Comparison of ENCODE assay signal across 9 cellular contexts in genomic region chr16:82627811-82628339, GRCh38. TPM values are rescaled to one million over a fixed set of nuclear protein-coding genes. Genes with fewer than 3 reads are reported as not detected.
A peak's percentile ranks its signal among the peaks of the same experiment; 100 is the strongest.
DNase-seq lines count a peak whose midpoint lies in the region; ATAC-seq and TF ChIP-seq lines count a peak whose summit lies in the region.
"Had no signal": no experiment of that assay in that cellular context is flagged by ENCODE, and none has a peak within 500 bp of the region (broad histone marks: within the 10 kb centered on the region; RNA-seq: fewer than 3 reads in every experiment).

No MANE protein-coding gene starts in this region.

- H3K27ac Mint-ChIP-seq in endodermal cell: no peak overlapping the region

- TF ChIP-seq CTCF in endodermal cell (conservative IDR thresholded peaks at IDR 0.05): no peak
- TF ChIP-seq CTCF in lung (IDR thresholded peaks at IDR 0.05; ENCODE audit: control extremely low read depth, extremely low read depth): no peak
- TF ChIP-seq CTCF in upper lobe of left lung (IDR thresholded peaks at IDR 0.05): no peak

- peaks cover 72% of the 10 kb centered on the region for H3K27me3 Mint-ChIP-seq in endodermal cell (ENCODE audit: insufficient read depth)

- peak overlapping the region; percentile 80 for H3K4me3 ChIP-seq in endodermal cell (ENCODE audit: low read length)
- H3K4me3 ChIP-seq in lung: peak overlapping the region; percentile 30
- H3K4me3 ChIP-seq in upper lobe of left lung: peak overlapping the region; percentile 36 to 59 (median 44)

- H3K36me3 ChIP-seq in endodermal cell (ENCODE audit: control insufficient read depth, insufficient read depth, low read length): no peaks in the 10 kb centered on the region
- no peaks in the 10 kb centered on the region for H3K36me3 ChIP-seq in lung (ENCODE audit: control insufficient read depth in 2 of 2, insufficient read depth in 2 of 2, low read length in 2 of 2)
- H3K36me3 ChIP-seq in upper lobe of left lung: no peaks in the 10 kb centered on the region

- no peak for ATAC-seq in lung (ENCODE audit: insufficient read depth, low FRiP score)
- ATAC-seq in upper lobe of left lung (ENCODE audit: low FRiP score in 2 of 2): peak in 1 of 2 donors; percentile 3
- ATAC-seq in HG03469 (IDR thresholded peaks at IDR 0.05; ENCODE audit: unreplicated experiment): no peak
- no peak for ATAC-seq in GM18868 (IDR thresholded peaks at IDR 0.05; ENCODE audit: unreplicated experiment)
- no peak for ATAC-seq in GM21390 (IDR thresholded peaks at IDR 0.05; ENCODE audit: unreplicated experiment)

- H3K4me1 ChIP-seq in endodermal cell (ENCODE audit: control insufficient read depth, insufficient read depth, low read length) (peaks cover 11% of the 10 kb centered on the region), lung (ENCODE audit: control insufficient read depth in 2 of 2, insufficient read depth in 2 of 2, low read length in 2 of 2) (peaks cover 8 to 9% of the 10 kb centered on the region in 2 donors), upper lobe of left lung (peaks cover 0 to 20% (median 14%) of the 10 kb centered on the region in 4 donors)

- peaks cover 56% of the 10 kb centered on the region for H3K27me3 ChIP-seq in endodermal cell (ENCODE audit: control insufficient read depth, insufficient read depth, low read length, poor library complexity, severe bottlenecking)
- no peaks in the 10 kb centered on the region for H3K27me3 ChIP-seq in lung (ENCODE audit: control insufficient read depth, insufficient read depth)
- peaks cover 0 to 16% (median 11%) of the 10 kb centered on the region in 4 donors for H3K27me3 ChIP-seq in upper lobe of left lung

- peaks cover 18% of the 10 kb centered on the region for H3K4me1 Mint-ChIP-seq in endodermal cell

- 21 to 33% methylated on average over 8 to 29 of the region's 29 CpGs for WGBS in endodermal cell (ENCODE audit: insufficient coverage in 1 of 2, insufficient read length in 1 of 2), 2 experiments
- 7% methylated on average over 25 to 29 of the region's 29 CpGs for WGBS in lung, 2 donors
- WGBS in upper lobe of left lung, 2 donors: 3 to 11% methylated on average over 9 to 15 of the region's 29 CpGs

- peak; percentile 23 for DNase-seq in DMS 273 (lab: John Stamatoyannopoulos, UW; ENCODE audit: unreplicated experiment)
- no peak for DNase-seq in DMS 273 treated with DMSO at 0.1 percent for 48 hours (lab: John Stamatoyannopoulos, UW)
- DNase-seq in endodermal cell: peak; percentile 72
- DNase-seq in lung (ENCODE audit: low spot score): no peak
- DNase-seq in upper lobe of left lung: peak in 1 of 2 donors; percentile 86

- peak overlapping the region; percentile 29 for H3K9ac ChIP-seq in endodermal cell (ENCODE audit: extremely low read depth, low read length, poor library complexity, severe bottlenecking)

- TF ChIP-seq POLR2A in upper lobe of left lung (IDR thresholded peaks at IDR 0.05): no peak

- H3K27ac ChIP-seq in endodermal cell (ENCODE audit: low read depth, low read length): no peak overlapping the region
- peak overlapping the region; percentile 57 to 94 for H3K27ac ChIP-seq in lung (ENCODE audit: low read depth in 1 of 2, low read length in 1 of 2)
- H3K27ac ChIP-seq in upper lobe of left lung: peak overlapping the region; percentile 61 to 77 (median 69)
- H3K27ac ChIP-seq: 22Rv1 had no signal

- H3K9me3 ChIP-seq in endodermal cell (ENCODE audit: control insufficient read depth, low read length): peaks cover 2% of the 10 kb centered on the region
- peaks cover 0 to 4% of the 10 kb centered on the region in 2 donors for H3K9me3 ChIP-seq in lung (ENCODE audit: control insufficient read depth in 2 of 2, insufficient read depth in 1 of 2, low read length in 1 of 2)
- no peaks in the 10 kb centered on the region for H3K9me3 ChIP-seq in upper lobe of left lung

- peak overlapping the region; percentile 60 for H3K4me3 Mint-ChIP-seq in endodermal cell

- no peaks in the 10 kb centered on the region for H3K36me3 Mint-ChIP-seq in endodermal cell (ENCODE audit: low read depth)

- no peak for TF ChIP-seq EP300 in upper lobe of left lung (IDR thresholded peaks at IDR 0.05)

- peaks cover 1% of the 10 kb centered on the region for H3K9me3 Mint-ChIP-seq in endodermal cell

RNA-seq across cellular contexts. Expression of gene CDH13, which starts 1.1 kb away (rescaled TPM):
- total RNA-seq in endodermal cell (1 to 10 TPM in 1 of 2 donors, under 1 TPM in 1; 0.86 to 1.8 TPM), lung (10 to 100 TPM; 10.1 to 12.3 TPM), upper lobe of left lung (10 to 100 TPM; 11.3 to 39.8 (median 19.9) TPM)
- polyA plus RNA-seq in endodermal cell (2013, experiment 1 of 2): 7.7 TPM
- polyA plus RNA-seq in endodermal cell (2013, experiment 2 of 2): 12.1 TPM
- polyA plus RNA-seq in lung: 1 to 10 TPM; 2.1 to 4.4 TPM

Comparison
In these comparisons a context has a peak if more than half of its experiments do, and no peak if none do; other contexts are left out.
1. DNase-seq: peak in DMS 273 (single experiment) and endodermal cell (single experiment); none in DMS 273 treated with DMSO at 0.1 percent for 48 hours (single experiment) and lung (single experiment).
2. H3K4me3 ChIP-seq: peak in every context shown above with its lines; median percentile 80 in endodermal cell; 44 in upper lobe of left lung; 30 in lung.